Comparison of ENCODE assay signal across 8 cellular contexts in genomic region chr14:97458302-97459137, GRCh38.
DNase-seq lines count a peak whose midpoint lies in the region; ATAC-seq lines count a peak whose summit lies in the region.

No MANE protein-coding gene starts in this region.

- no peaks in the 10 kb centered on the region for H3K36me3 ChIP-seq in mucosa of stomach (ENCODE audit: control insufficient read depth, insufficient read depth, low read length)

- ATAC-seq in GM21723 (IDR thresholded peaks at IDR 0.05; ENCODE audit: unreplicated experiment), result no peak

- DNase-seq in CD1c-positive myeloid dendritic cell (ENCODE audit: extremely low spot score) (peak; percentile 45), NCI-H345 treated with DMSO at 0.1 percent for 48 hours (lab: John Stamatoyannopoulos, UW; ENCODE audit: unreplicated experiment) (no peak), NCI-H2171 treated with DMSO at 0.1 percent for 48 hours (lab: John Stamatoyannopoulos, UW) (no peak)
- DNase-seq in activated CD4-positive, CD25-positive, alpha-beta regulatory T cell (lab: John Stamatoyannopoulos, UW), result peak; percentile 47 to 76 (median 60)
- DNase-seq in central memory CD4-positive, alpha-beta T cell, result peak; percentile 87
- peak; percentile 50 to 82 for DNase-seq in stimulated activated CD8-positive, alpha-beta memory T cell treated with anti-CD3 and anti-CD28 coated beads, Interleukin-7, amount 100 ng/mL, for 48 hours (ENCODE audit: extremely low read depth in 1 of 2, low read depth in 1 of 2)

- peak overlapping the region; percentile 5 for H3K9ac ChIP-seq in mucosa of stomach (ENCODE audit: low read length)

- no peaks in the 10 kb centered on the region for H3K9me3 ChIP-seq in mucosa of stomach (ENCODE audit: control insufficient read depth, low read length)

- no peaks in the 10 kb centered on the region for H3K27me3 ChIP-seq in mucosa of stomach (ENCODE audit: control insufficient read depth, insufficient read depth, low read length)

- H3K4me3 ChIP-seq in mucosa of stomach (ENCODE audit: low read length), result no peak overlapping the region

- H3K4me1 ChIP-seq in mucosa of stomach (ENCODE audit: control insufficient read depth, insufficient read depth, low read length), result peaks cover 4% of the 10 kb centered on the region

Comparison
In these comparisons a context has a peak if more than half of its experiments do, and no peak if none do; other contexts are left out.
1. DNase-seq: peak in CD1c-positive myeloid dendritic cell (single experiment), activated CD4-positive, CD25-positive, alpha-beta regulatory T cell (4 of 4), central memory CD4-positive, alpha-beta T cell (single experiment) and stimulated activated CD8-positive, alpha-beta memory T cell treated with anti-CD3 and anti-CD28 coated beads, Interleukin-7, amount 100 ng/mL, for 48 hours (2 of 2); none in NCI-H345 treated with DMSO at 0.1 percent for 48 hours (single experiment) and NCI-H2171 treated with DMSO at 0.1 percent for 48 hours (single experiment).